ENCODE assay signal across 1 cellular context in genomic region chr7:142533920-142534319, GRCh38.
A peak's percentile ranks its signal among the peaks of the same experiment; 100 is the strongest.
TF ChIP-seq lines count a peak whose summit lies in the region.

No MANE protein-coding gene starts in this region.

TF ChIP-seq in SK-N-SH, 30 proteins besides CTCF, POLR2A, EP300 and RAD21 (continued from another document):
- TF ChIP-seq, protein P1, sequence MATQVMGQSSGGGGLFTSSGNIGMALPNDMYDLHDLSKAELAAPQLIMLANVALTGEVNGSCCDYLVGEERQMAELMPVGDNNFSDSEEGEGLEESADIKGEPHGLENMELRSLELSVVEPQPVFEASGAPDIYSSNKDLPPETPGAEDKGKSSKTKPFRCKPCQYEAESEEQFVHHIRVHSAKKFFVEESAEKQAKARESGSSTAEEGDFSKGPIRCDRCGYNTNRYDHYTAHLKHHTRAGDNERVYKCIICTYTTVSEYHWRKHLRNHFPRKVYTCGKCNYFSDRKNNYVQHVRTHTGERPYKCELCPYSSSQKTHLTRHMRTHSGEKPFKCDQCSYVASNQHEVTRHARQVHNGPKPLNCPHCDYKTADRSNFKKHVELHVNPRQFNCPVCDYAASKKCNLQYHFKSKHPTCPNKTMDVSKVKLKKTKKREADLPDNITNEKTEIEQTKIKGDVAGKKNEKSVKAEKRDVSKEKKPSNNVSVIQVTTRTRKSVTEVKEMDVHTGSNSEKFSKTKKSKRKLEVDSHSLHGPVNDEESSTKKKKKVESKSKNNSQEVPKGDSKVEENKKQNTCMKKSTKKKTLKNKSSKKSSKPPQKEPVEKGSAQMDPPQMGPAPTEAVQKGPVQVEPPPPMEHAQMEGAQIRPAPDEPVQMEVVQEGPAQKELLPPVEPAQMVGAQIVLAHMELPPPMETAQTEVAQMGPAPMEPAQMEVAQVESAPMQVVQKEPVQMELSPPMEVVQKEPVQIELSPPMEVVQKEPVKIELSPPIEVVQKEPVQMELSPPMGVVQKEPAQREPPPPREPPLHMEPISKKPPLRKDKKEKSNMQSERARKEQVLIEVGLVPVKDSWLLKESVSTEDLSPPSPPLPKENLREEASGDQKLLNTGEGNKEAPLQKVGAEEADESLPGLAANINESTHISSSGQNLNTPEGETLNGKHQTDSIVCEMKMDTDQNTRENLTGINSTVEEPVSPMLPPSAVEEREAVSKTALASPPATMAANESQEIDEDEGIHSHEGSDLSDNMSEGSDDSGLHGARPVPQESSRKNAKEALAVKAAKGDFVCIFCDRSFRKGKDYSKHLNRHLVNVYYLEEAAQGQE (IDR thresholded peaks at IDR 0.05; ENCODE audit: low read depth, low read length) = no peak
- TF ChIP-seq IRF3 (IDR thresholded peaks at IDR 0.05; ENCODE audit: low read depth, low read length) (no peak), CHD2 (IDR thresholded peaks at IDR 0.05; ENCODE audit: low read length, partially characterized antibody) (peak; percentile 35), YY1 (IDR thresholded peaks at IDR 0.05; ENCODE audit: low read depth) (no peak)
